In the genomic region with DNA sequence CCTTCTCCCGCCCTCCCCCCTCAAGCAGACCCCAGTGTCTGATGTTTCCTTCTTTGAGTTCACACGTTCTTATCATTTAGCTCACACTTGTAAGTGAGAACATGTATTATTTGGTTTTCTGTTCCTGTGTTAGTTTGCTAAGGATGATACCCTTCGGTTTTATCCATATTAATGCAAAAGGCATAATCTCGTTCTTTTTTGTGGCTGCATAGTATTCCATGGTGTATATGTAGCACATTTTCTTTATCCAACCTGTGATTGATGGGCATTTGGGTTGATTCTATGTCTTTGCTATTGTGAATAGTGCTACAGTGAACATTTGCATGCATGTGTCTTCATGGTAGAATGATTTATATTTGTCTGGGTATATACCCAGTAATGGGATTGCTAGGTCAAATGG, we compare ENCODE assay signal across 4 cellular contexts. TPM values are rescaled to one million over a fixed set of nuclear protein-coding genes. Genes with fewer than 3 reads are reported as not detected.
"Had no signal": no experiment of that assay in that cellular context is flagged by ENCODE, and none has a peak within 500 bp of the region (broad histone marks: within the 10 kb centered on the region; RNA-seq: fewer than 3 reads in every experiment).

No MANE protein-coding gene starts in this region.

RNA-seq across cellular contexts. Expression of a gene that starts 24.1 kb away (rescaled TPM):
- total RNA-seq: LHCN-M2, OCI-LY7, RPMI7951, SJCRH30 had no signal
